Comparison of ENCODE assay signal across 1 cellular context in the genomic region with DNA sequence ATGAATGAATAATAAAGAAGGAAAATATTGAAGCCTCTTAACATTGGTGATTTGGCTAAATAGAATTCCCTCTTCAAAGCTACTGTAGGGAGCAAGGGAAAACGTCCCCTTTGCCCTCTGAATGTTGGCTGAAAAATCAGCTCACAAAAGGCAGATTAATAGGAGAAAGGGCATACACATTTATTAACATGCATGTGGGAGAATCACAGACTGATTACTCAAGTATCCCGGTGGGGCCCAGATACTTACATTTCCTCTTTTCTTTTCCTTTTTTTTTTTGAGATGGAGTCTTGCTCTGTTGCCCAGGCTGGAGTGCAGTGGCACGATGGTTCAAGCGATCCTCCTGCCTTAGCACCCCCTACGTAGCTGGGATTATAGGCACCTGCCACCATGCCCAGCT.
TF ChIP-seq lines count a peak whose summit lies in the region.

No MANE protein-coding gene starts in this region.

TF ChIP-seq in H1, 55 proteins besides CTCF, POLR2A, EP300 and RAD21:
- TF ChIP-seq SP4 (IDR thresholded peaks at IDR 0.05; ENCODE audit: low read length) (no peak), TBP (IDR thresholded peaks at IDR 0.05; ENCODE audit: low read depth, low read length) (no peak), SIRT6 (IDR thresholded peaks at IDR 0.05; ENCODE audit: low read length) (no peak), ASH2L (IDR thresholded peaks at IDR 0.05; ENCODE audit: low read length) (no peak)
